Comparison of ENCODE assay signal across 8 cellular contexts in genomic region chr7:37201003-37201875, GRCh38.
DNase-seq lines count a peak whose midpoint lies in the region; ATAC-seq and FAIRE-seq lines count a peak whose summit lies in the region.

No MANE protein-coding gene starts in this region.

- H2AK5ac ChIP-seq in mesenchymal stem cell (ENCODE audit: low read length, severe bottlenecking), result no peak overlapping the region

- H3K4me3 ChIP-seq in mesenchymal stem cell (ENCODE audit: insufficient read depth in 1 of 2, low read depth in 1 of 2, low read length in 2 of 2), result no peak overlapping the region

- no peaks in the 10 kb centered on the region for H3K27me3 Mint-ChIP-seq in activated CD8-positive, alpha-beta T cell treated with anti-CD3 and anti-CD28 coated beads, Interleukin-2, amount 10 ng/mL, durations not matched to agents 7 days and 5 days (ENCODE audit: low read depth)

- H3K36me3 ChIP-seq in mesenchymal stem cell (ENCODE audit: control insufficient read depth in 1 of 2, insufficient read depth in 2 of 2, low read depth in 1 of 2, low read length in 2 of 2), result no peaks in the 10 kb centered on the region

- peaks cover 2% of the 10 kb centered on the region for H3K4me1 Mint-ChIP-seq in activated CD8-positive, alpha-beta T cell treated with anti-CD3 and anti-CD28 coated beads, Interleukin-2, amount 10 ng/mL, durations not matched to agents 7 days and 5 days (ENCODE audit: low read depth)

- H2BK15ac ChIP-seq in mesenchymal stem cell (ENCODE audit: low read depth, poor library complexity, severe bottlenecking), result no peak overlapping the region

- no peak overlapping the region for H3K4ac ChIP-seq in mesenchymal stem cell (ENCODE audit: low read depth in 1 of 2, low read length in 2 of 2)

- POLR2A ChIA-PET in activated CD8-positive, alpha-beta T cell treated with anti-CD3 and anti-CD28 coated beads, Interleukin-2, amount 10 ng/mL, durations not matched to agents 7 days and 5 days (lab: Charles Lee), result interaction anchor here (0.6 kb wide), 1 partner anchor 209 kb away, joined by 3 read pairs; no protein-coding TSS in a partner anchor

- CTCF ChIA-PET in activated CD8-positive, alpha-beta T cell treated with anti-CD3 and anti-CD28 coated beads, Interleukin-2, amount 10 ng/mL, durations not matched to agents 7 days and 5 days (lab: Charles Lee), result interaction anchor here (0.7 to 2.7 kb wide), 23 partner anchors 8 to 767 kb away, joined by 3 to 20 read pairs (median 5); no protein-coding TSS in a partner anchor

- peak; percentile 86 for FAIRE-seq in endometrium (lab: Jason Lieb, UNC)

- H3K23ac ChIP-seq in mesenchymal stem cell (ENCODE audit: low read length in 2 of 2), result no peak overlapping the region

- no peaks in the 10 kb centered on the region for H3K79me1 ChIP-seq in mesenchymal stem cell (replicated peaks; ENCODE audit: low read length, poor library complexity, severe bottlenecking)

- H3K9me3 Mint-ChIP-seq in activated CD8-positive, alpha-beta T cell treated with anti-CD3 and anti-CD28 coated beads, Interleukin-2, amount 10 ng/mL, durations not matched to agents 7 days and 5 days (ENCODE audit: insufficient read depth), result no peaks in the 10 kb centered on the region

- H3K36me3 Mint-ChIP-seq in activated CD8-positive, alpha-beta T cell treated with anti-CD3 and anti-CD28 coated beads, Interleukin-2, amount 10 ng/mL, durations not matched to agents 7 days and 5 days (ENCODE audit: low read depth), result peaks cover 25% of the 10 kb centered on the region

- H3K14ac ChIP-seq in mesenchymal stem cell (ENCODE audit: low read length in 2 of 2), result no peak overlapping the region

- no peak overlapping the region for H2BK5ac ChIP-seq in mesenchymal stem cell (ENCODE audit: low read depth, low read length, poor library complexity, severe bottlenecking)

- H3K4me1 ChIP-seq in mesenchymal stem cell (ENCODE audit: control insufficient read depth, insufficient read depth, low read depth, low read length), result peaks cover 1% of the 10 kb centered on the region

- H3K27ac ChIP-seq in mesenchymal stem cell (ENCODE audit: low read length, poor library complexity, severe bottlenecking), result no peak overlapping the region

- no peaks in the 10 kb centered on the region for H3K27me3 ChIP-seq in mesenchymal stem cell (ENCODE audit: control insufficient read depth in 1 of 2, insufficient read depth in 1 of 2, low read length in 2 of 2)

- no peak overlapping the region for H4K8ac ChIP-seq in mesenchymal stem cell (ENCODE audit: low read length)

- no peak overlapping the region for H4K91ac ChIP-seq in mesenchymal stem cell (ENCODE audit: low read length)

- no peak overlapping the region for H2AFZ ChIP-seq in mesenchymal stem cell (ENCODE audit: low read depth, low read length)

- ATAC-seq in HG03280 (IDR thresholded peaks at IDR 0.05; ENCODE audit: unreplicated experiment) (peak; percentile 53), HG02973 (IDR thresholded peaks at IDR 0.05; ENCODE audit: unreplicated experiment) (no peak)
- ATAC-seq in activated CD8-positive, alpha-beta T cell treated with anti-CD3 and anti-CD28 coated beads, Interleukin-2, amount 10 ng/mL, durations not matched to agents 7 days and 5 days, result peak; percentile 45

- H3K4me2 ChIP-seq in mesenchymal stem cell (ENCODE audit: low read length, poor library complexity, severe bottlenecking), result peak overlapping the region; percentile 13

- DNase-seq in GM03348 (ENCODE audit: low spot score) (peak; percentile 83), NCI-H69 (lab: John Stamatoyannopoulos, UW) (peak; percentile 86), mesenchymal stem cell (peak; percentile 82)
- DNase-seq in activated CD8-positive, alpha-beta T cell treated with anti-CD3 and anti-CD28 coated beads, Interleukin-2, amount 10 ng/mL, durations not matched to agents 7 days and 5 days, result peak; percentile 66
- DNase-seq in stimulated activated CD8-positive, alpha-beta memory T cell treated with anti-CD3 and anti-CD28 coated beads, Interleukin-15, amount 100 ng/mL, for 24 hours (ENCODE audit: low read depth), result peak; percentile 19

- H3K9ac ChIP-seq in mesenchymal stem cell (ENCODE audit: low read length), result no peak overlapping the region

- no peak overlapping the region for H2BK12ac ChIP-seq in mesenchymal stem cell (ENCODE audit: low read length in 2 of 2)

- no peak overlapping the region for H2BK120ac ChIP-seq in mesenchymal stem cell (ENCODE audit: low read depth, low read length)

- no peaks in the 10 kb centered on the region for H3K9me3 ChIP-seq in mesenchymal stem cell (ENCODE audit: control insufficient read depth, low read length)

- H3K18ac ChIP-seq in mesenchymal stem cell (ENCODE audit: low read depth in 1 of 2, low read length in 2 of 2), result no peak overlapping the region

- H3K4me3 Mint-ChIP-seq in activated CD8-positive, alpha-beta T cell treated with anti-CD3 and anti-CD28 coated beads, Interleukin-2, amount 10 ng/mL, durations not matched to agents 7 days and 5 days, result no peak overlapping the region

- whole genome bisulfite sequencing in mesenchymal stem cell, result 21% methylated on average over 5 of the region's 6 CpGs

- H3K27ac Mint-ChIP-seq in activated CD8-positive, alpha-beta T cell treated with anti-CD3 and anti-CD28 coated beads, Interleukin-2, amount 10 ng/mL, durations not matched to agents 7 days and 5 days, result no peak overlapping the region

Comparison
In these comparisons a context has a peak if more than half of its experiments do, and no peak if none do; other contexts are left out.
1. DNase-seq: peak in every context shown above with its lines; median percentile 86 in NCI-H69; 83 in GM03348; 82 in mesenchymal stem cell; 66 in activated CD8-positive, alpha-beta T cell treated with anti-CD3 and anti-CD28 coated beads, Interleukin-2, amount 10 ng/mL, durations not matched to agents 7 days and 5 days; 19 in stimulated activated CD8-positive, alpha-beta memory T cell treated with anti-CD3 and anti-CD28 coated beads, Interleukin-15, amount 100 ng/mL, for 24 hours.